ENCODE assay signal across 8 cellular contexts in the genomic region with DNA sequence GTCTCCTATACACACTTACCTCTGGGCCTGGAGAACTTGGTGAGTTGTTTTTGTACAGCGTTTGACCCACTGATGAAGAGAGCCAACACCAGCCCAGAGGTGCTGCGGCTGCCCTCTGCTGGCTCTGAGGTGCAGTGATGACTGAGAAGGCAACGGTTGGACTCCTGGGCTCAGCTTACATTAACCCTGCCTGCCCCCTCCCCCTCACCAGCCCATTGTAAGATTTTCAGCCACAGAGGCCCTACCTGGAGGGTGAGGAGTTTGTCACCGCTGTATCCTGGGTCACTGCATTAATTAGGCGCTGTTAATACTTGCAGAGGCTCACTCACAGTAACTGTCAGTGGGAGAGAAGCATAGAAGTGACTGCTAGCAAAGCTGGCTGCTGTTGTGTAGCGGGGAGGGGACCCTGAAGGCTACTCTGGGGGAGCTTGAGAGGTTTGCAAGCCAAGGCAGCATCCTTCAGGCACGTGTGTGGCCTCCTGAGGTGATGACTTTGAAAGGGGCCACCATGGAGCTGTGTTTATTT. TPM values are rescaled to one million over a fixed set of nuclear protein-coding genes. Genes with fewer than 3 reads are reported as not detected.
DNase-seq lines count a peak whose midpoint lies in the region; ATAC-seq, FAIRE-seq and TF ChIP-seq lines count a peak whose summit lies in the region.

No MANE protein-coding gene starts in this region.

- DNase-seq in C1 segment of cervical spinal cord (lab: John Stamatoyannopoulos, UW) (peak in 9 of 14 donors; percentile 6 to 73 (median 35)), NCI-H1105 (lab: John Stamatoyannopoulos, UW) (peak; percentile 27), WERI-Rb-1 (peak; percentile 79), bronchial epithelial cell (ENCODE audit: low read depth) (peak; percentile 72), kidney (no peak)
- peak; percentile 44 for DNase-seq in stimulated activated CD4-positive, alpha-beta T cell treated with anti-CD3 and anti-CD28 coated beads, Interleukin-2, amount 100 ng/mL, for 4 hours (ENCODE audit: low read depth)

- H3K4me3 ChIP-seq in WERI-Rb-1 (ENCODE audit: low read depth, low read length) (no peak overlapping the region), bronchial epithelial cell (ENCODE audit: low read depth, low read length) (no peak overlapping the region), kidney (ENCODE audit: low read length in 2 of 2) (no peak overlapping the region)

- no peak for FAIRE-seq in bronchial epithelial cell (lab: Jason Lieb, UNC)
- no peak for FAIRE-seq in kidney (lab: Jason Lieb, UNC)

- intact Hi-C loops in kidney (cut with DNase I), result no loop called here

- H3K9me3 ChIP-seq in WERI-Rb-1 (ENCODE audit: severe bottlenecking) (no peaks in the 10 kb centered on the region), kidney (ENCODE audit: control insufficient read depth in 1 of 2, low read length in 2 of 2) (no peaks in the 10 kb centered on the region)

- TF ChIP-seq CTCF in WERI-Rb-1 (IDR thresholded peaks at IDR 0.05; ENCODE audit: low read depth, low read length), result peak; percentile 95
- TF ChIP-seq CTCF in bronchial epithelial cell (IDR thresholded peaks at IDR 0.05; ENCODE audit: insufficient read depth, low read length, severe bottlenecking), result peak; percentile 94
- peak; percentile 82 for TF ChIP-seq CTCF in kidney (IDR thresholded peaks at IDR 0.05; ENCODE audit: borderline replicate concordance, extremely low read depth, insufficient read depth)

- H3K27ac ChIP-seq in WERI-Rb-1 (no peak overlapping the region), kidney (ENCODE audit: low read depth in 2 of 2, low read length in 2 of 2) (peak overlapping the region in 1 of 2 donors; percentile 60)

- H3K27me3 ChIP-seq in WERI-Rb-1 (ENCODE audit: insufficient read depth, low read depth, severe bottlenecking) (no peaks in the 10 kb centered on the region), bronchial epithelial cell (ENCODE audit: control insufficient read depth, insufficient read depth, low read length) (no peaks in the 10 kb centered on the region)

- no peaks in the 10 kb centered on the region for H3K36me3 ChIP-seq in WERI-Rb-1
- no peaks in the 10 kb centered on the region for H3K36me3 ChIP-seq in bronchial epithelial cell (ENCODE audit: control insufficient read depth, insufficient read depth, low read length)
- H3K36me3 ChIP-seq in kidney (ENCODE audit: control insufficient read depth in 1 of 2, insufficient read depth in 2 of 2, low read length in 2 of 2), result no peaks in the 10 kb centered on the region

- no peak overlapping the region for H3K9ac ChIP-seq in kidney (ENCODE audit: low read length in 2 of 2)

- peaks cover 4 to 6% of the 10 kb centered on the region in 2 donors for H3K4me1 ChIP-seq in kidney (ENCODE audit: control insufficient read depth in 1 of 2, insufficient read depth in 1 of 2, low read depth in 1 of 2, low read length in 2 of 2)

- peak; percentile 69 for ATAC-seq in GM19467 (IDR thresholded peaks at IDR 0.05; ENCODE audit: unreplicated experiment)
- no peak for ATAC-seq in GM18858 (IDR thresholded peaks at IDR 0.05; ENCODE audit: unreplicated experiment)

RNA-seq across cellular contexts. Expression of a gene that starts 18.9 kb away (rescaled TPM):
- total RNA-seq in bronchial epithelial cell (0.26 TPM in 2 replicates), kidney (3.6 TPM)
- polyA plus RNA-seq in kidney (ENCODE audit: insufficient read depth, low read depth, low replicate concordance), result 10.0 TPM

RNA-seq across cellular contexts. Expression of a gene that starts 30.6 kb away (rescaled TPM):
- 0.13 and 0.26 TPM in 2 replicates for total RNA-seq in bronchial epithelial cell
- total RNA-seq in kidney, result 28.8 TPM
- polyA plus RNA-seq in kidney (ENCODE audit: insufficient read depth, low read depth, low replicate concordance), result 100 TPM

RNA-seq across cellular contexts. Expression of a gene that starts 35.9 kb away (rescaled TPM):
- total RNA-seq in bronchial epithelial cell, result under 0.01 TPM in 1 of 2 replicates, not detected in the other
- 1.6 TPM for total RNA-seq in kidney
- 0.77 TPM for polyA plus RNA-seq in kidney (ENCODE audit: insufficient read depth, low read depth, low replicate concordance)

RNA-seq across cellular contexts. Expression of a gene that starts 54.9 kb away (rescaled TPM):
- 11.1 and 12.4 TPM in 2 replicates for total RNA-seq in bronchial epithelial cell
- total RNA-seq in kidney, result 17.4 TPM
- 26.1 TPM for polyA plus RNA-seq in kidney (ENCODE audit: insufficient read depth, low read depth, low replicate concordance)

RNA-seq across cellular contexts. Expression of a gene that starts 55.4 kb away (rescaled TPM):
- total RNA-seq in bronchial epithelial cell, result 23.2 and 38.2 TPM in 2 replicates
- total RNA-seq in kidney, result 56.1 TPM
- polyA plus RNA-seq in kidney (ENCODE audit: insufficient read depth, low read depth, low replicate concordance), result 49.7 TPM

Comparison
In these comparisons a context has a peak if more than half of its experiments do, and no peak if none do; other contexts are left out.
1. RNA of a gene that starts 30.6 kb away (total RNA-seq): 28.8 TPM in kidney (single experiment); 0.13 to 0.26 TPM in bronchial epithelial cell; every median in the first group is over 10 times any median in the second.
2. Peak in every context shown above with its lines, with median percentiles within 50 percentile points of each other: CTCF ChIP-seq.